In genomic region chr2:96409543-96410184, GRCh38 we compare ENCODE assay signal across 9 cellular contexts.
DNase-seq lines count a peak whose midpoint lies in the region; ATAC-seq, FAIRE-seq and TF ChIP-seq lines count a peak whose summit lies in the region.
"Had no signal": no experiment of that assay in that cellular context is flagged by ENCODE, and none has a peak within 500 bp of the region (broad histone marks: within the 10 kb centered on the region; RNA-seq: fewer than 3 reads in every experiment).

No MANE protein-coding gene starts in this region.

- H3K4me1 ChIP-seq in CD4-positive, alpha-beta memory T cell (ENCODE audit: insufficient read depth, low read length): peaks cover 34% of the 10 kb centered on the region
- peaks cover 17% of the 10 kb centered on the region for H3K4me1 ChIP-seq in astrocyte (ENCODE audit: insufficient read depth, low read length)
- H3K4me1 ChIP-seq in liver (ENCODE audit: control insufficient read depth in 4 of 4, insufficient read depth in 4 of 4, low read length in 3 of 4): peaks cover 0 to 5% (median 0%) of the 10 kb centered on the region in 4 donors

- TF ChIP-seq CTCF in astrocyte (IDR thresholded peaks at IDR 0.05; ENCODE audit: insufficient read depth, low read depth, low read length) (no peak), liver (IDR thresholded peaks at IDR 0.05; ENCODE audit: low read depth, low read length, missing input control) (no peak), GM10248 (IDR thresholded peaks at IDR 0.05; ENCODE audit: control extremely low read depth, extremely low read depth, low read depth, missing control alignments) (no peak)

- no peaks in the 10 kb centered on the region for H3K79me2 ChIP-seq in astrocyte (ENCODE audit: insufficient read depth, low read length)

- H3K9me3 ChIP-seq in CD4-positive, alpha-beta memory T cell (ENCODE audit: control insufficient read depth in 1 of 2, low read length in 2 of 2): no peaks in the 10 kb centered on the region
- no peaks in the 10 kb centered on the region for H3K9me3 ChIP-seq in astrocyte (ENCODE audit: insufficient read depth, low read depth, low read length)
- no peaks in the 10 kb centered on the region for H3K9me3 ChIP-seq in liver (ENCODE audit: control insufficient read depth in 4 of 4, low read length in 3 of 4)

- no peaks in the 10 kb centered on the region for H3K27me3 ChIP-seq in CD4-positive, alpha-beta memory T cell (ENCODE audit: insufficient read depth, low read length)
- H3K27me3 ChIP-seq in astrocyte (ENCODE audit: insufficient read depth, low read length) (peaks cover 2% of the 10 kb centered on the region), liver (ENCODE audit: control insufficient read depth in 4 of 4, insufficient read depth in 4 of 4, low read length in 3 of 4) (no peaks in the 10 kb centered on the region)

- intact Hi-C loops in CD4-positive, alpha-beta memory T cell (cut with micrococcal nuclease): loop anchor here (10.0 kb wide), 1 partner anchor 395 kb away; no protein-coding TSS in a partner anchor

- H4K20me1 ChIP-seq in astrocyte (ENCODE audit: insufficient read depth, low read length): no peaks in the 10 kb centered on the region

- 50% methylated on average over 13 of the region's 13 CpGs for WGBS in liver

- no peaks in the 10 kb centered on the region for H3K36me3 ChIP-seq in CD4-positive, alpha-beta memory T cell (ENCODE audit: insufficient read depth, low read length)
- no peaks in the 10 kb centered on the region for H3K36me3 ChIP-seq in astrocyte (ENCODE audit: insufficient read depth, low read length)
- H3K36me3 ChIP-seq in liver (ENCODE audit: control insufficient read depth in 4 of 4, insufficient read depth in 3 of 4, low read depth in 1 of 4, low read length in 3 of 4): no peaks in the 10 kb centered on the region

- FAIRE-seq in astrocyte (lab: Jason Lieb, UNC): no peak

- DNase-seq in CD4-positive, alpha-beta memory T cell: no peak
- DNase-seq in NCI-H1105 treated with DMSO at 0.1 percent for 48 hours (lab: John Stamatoyannopoulos, UW): peak; percentile 83
- DNase-seq in astrocyte (ENCODE audit: low read depth): peak; percentile 49
- no peak for DNase-seq in RKO (ENCODE audit: low spot score)
- no peak for DNase-seq in GM10248 (ENCODE audit: extremely low spot score)
- DNase-seq: RPMI8226 had no signal

- H2AFZ ChIP-seq in astrocyte (ENCODE audit: low read depth, low read length): no peak overlapping the region

- ATAC-seq in GM18511 (IDR thresholded peaks at IDR 0.05; ENCODE audit: unreplicated experiment): no peak
- ATAC-seq in HG02798 (IDR thresholded peaks at IDR 0.05; ENCODE audit: poor library complexity, unreplicated experiment): no peak

- no peaks in the 10 kb centered on the region for H3K27me3 Mint-ChIP-seq in CD4-positive, alpha-beta memory T cell
- H3K27me3 Mint-ChIP-seq in astrocyte (ENCODE audit: low read depth, unreplicated experiment): peaks cover 9% of the 10 kb centered on the region

- POLR2A ChIA-PET in CD4-positive, alpha-beta memory T cell (lab: Charles Lee; ENCODE audit: partially characterized antibody): interaction anchor here (0.9 to 2.9 kb wide), 4 partner anchors 77 to 144 kb away, joined by 3 to 23 read pairs (median 4); no protein-coding TSS in a partner anchor
- POLR2A ChIA-PET in GM10248 (lab: Yijun Ruan, JAX): interaction anchor here (0.5 kb wide), 1 partner anchor 122 kb away, joined by 5 read pairs; no protein-coding TSS in a partner anchor

- no peak overlapping the region for H3K27ac ChIP-seq in CD4-positive, alpha-beta memory T cell (ENCODE audit: low read depth, low read length)
- H3K27ac ChIP-seq in astrocyte (ENCODE audit: low read depth, low read length) (no peak overlapping the region), liver (ENCODE audit: low read depth in 1 of 2, low read length in 2 of 2) (peak overlapping the region; percentile 25 to 36)

- TF ChIP-seq RAD21 in liver (IDR thresholded peaks at IDR 0.05): no peak

- H3K4me2 ChIP-seq in astrocyte (ENCODE audit: low read length): peak overlapping the region; percentile 21

- no peak overlapping the region for H3K4me3 ChIP-seq in CD4-positive, alpha-beta memory T cell (ENCODE audit: low read length in 2 of 2)
- H3K4me3 ChIP-seq in astrocyte (ENCODE audit: insufficient read depth, low read depth, low read length): no peak overlapping the region
- no peak overlapping the region for H3K4me3 ChIP-seq in liver (ENCODE audit: low read depth in 1 of 3, low read length in 3 of 3)

- CTCF ChIA-PET in CD4-positive, alpha-beta memory T cell (lab: Charles Lee; ENCODE audit: partially characterized antibody): interaction anchor here (0.7 to 8.7 kb wide), 5 partner anchors 9 to 145 kb away, joined by 3 to 97 read pairs (median 18); partner anchors contain the start of genes NEURL3 and SNRNP200
- CTCF ChIA-PET in GM10248 (lab: Yijun Ruan, JAX): interaction anchor here (1.0 to 8.7 kb wide), 3 partner anchors 14 to 144 kb away, joined by 3 to 269 read pairs (median 5); partner anchors contain the start of gene NEURL3

- no peaks in the 10 kb centered on the region for H3K9me3 Mint-ChIP-seq in CD4-positive, alpha-beta memory T cell
- peaks cover 3% of the 10 kb centered on the region for H3K9me3 Mint-ChIP-seq in astrocyte (ENCODE audit: unreplicated experiment)

- H3K27ac Mint-ChIP-seq in CD4-positive, alpha-beta memory T cell: peak overlapping the region; percentile 62 to 98 (median 88)
- H3K27ac Mint-ChIP-seq in astrocyte (ENCODE audit: unreplicated experiment): peak overlapping the region; percentile 1

- peak overlapping the region in 1 of 8 donors; percentile 4 for H3K4me3 Mint-ChIP-seq in CD4-positive, alpha-beta memory T cell
- H3K4me3 Mint-ChIP-seq in astrocyte (ENCODE audit: unreplicated experiment): no peak overlapping the region

- no peaks in the 10 kb centered on the region for H3K36me3 Mint-ChIP-seq in CD4-positive, alpha-beta memory T cell
- no peaks in the 10 kb centered on the region for H3K36me3 Mint-ChIP-seq in astrocyte (ENCODE audit: low read depth, unreplicated experiment)

- H3K9ac ChIP-seq in astrocyte (ENCODE audit: low read length): peak overlapping the region; percentile 30
- H3K9ac ChIP-seq in liver (ENCODE audit: low read depth in 1 of 2, low read length in 2 of 2): no peak overlapping the region

- H3K4me1 Mint-ChIP-seq in CD4-positive, alpha-beta memory T cell: peaks cover 23 to 39% (median 32%) of the 10 kb centered on the region in 4 donors
- H3K4me1 Mint-ChIP-seq in astrocyte (ENCODE audit: low read depth, unreplicated experiment): peaks cover 8% of the 10 kb centered on the region

TF ChIP-seq in liver, 16 proteins besides CTCF, POLR2A, EP300 and RAD21:
- TF ChIP-seq GABPA (IDR thresholded peaks at IDR 0.05 in 1 of 2, conservative IDR thresholded peaks at IDR 0.05 in 1 of 2) (no peak), ZBTB33 (IDR thresholded peaks at IDR 0.05) (no peak), FOXA2 (IDR thresholded peaks at IDR 0.05) (no peak), JUND (IDR thresholded peaks at IDR 0.05) (no peak)
TF ChIP-seq in liver: peak in this region for 0.

Comparison
In these comparisons a context has a peak if more than half of its experiments do, and no peak if none do; other contexts are left out.
1. DNase-seq: peak in NCI-H1105 treated with DMSO at 0.1 percent for 48 hours (single experiment) and astrocyte (single experiment); none in CD4-positive, alpha-beta memory T cell (0 of 5), RKO (single experiment) and GM10248 (single experiment).
2. H3K27ac ChIP-seq: peak in liver (2 of 2); none in CD4-positive, alpha-beta memory T cell (single experiment) and astrocyte (single experiment).